ENCODE assay signal across 8 cellular contexts in the genomic region with DNA sequence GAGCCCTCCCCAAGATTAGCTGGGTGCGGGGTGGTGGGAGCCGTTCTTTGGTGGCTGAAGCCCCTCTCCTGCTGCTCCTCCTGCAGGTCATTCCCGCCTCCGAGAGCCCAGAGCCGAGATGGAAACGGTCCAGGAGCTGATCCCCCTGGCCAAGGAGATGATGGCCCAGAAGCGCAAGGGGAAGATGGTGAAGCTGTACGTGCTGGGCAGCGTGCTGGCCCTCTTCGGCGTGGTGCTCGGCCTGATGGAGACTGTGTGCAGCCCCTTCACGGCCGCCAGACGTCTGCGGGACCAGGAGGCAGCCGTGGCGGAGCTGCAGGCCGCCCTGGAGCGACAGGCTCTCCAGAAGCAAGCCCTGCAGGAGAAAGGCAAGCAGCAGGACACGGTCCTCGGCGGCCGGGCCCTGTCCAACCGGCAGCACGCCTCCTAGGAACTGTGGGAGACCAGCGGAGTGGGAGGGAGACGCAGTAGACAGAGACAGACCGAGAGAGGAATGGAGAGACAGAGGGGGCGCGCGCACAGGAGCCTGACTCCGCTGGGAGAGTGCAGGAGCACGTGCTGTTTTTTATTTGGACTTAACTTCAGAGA. TPM values are rescaled to one million over a fixed set of nuclear protein-coding genes. Genes with fewer than 3 reads are reported as not detected.
DNase-seq lines count a peak whose midpoint lies in the region; ATAC-seq and TF ChIP-seq lines count a peak whose summit lies in the region.

No MANE protein-coding gene starts in this region.

- CTCF ChIA-PET in WTC11 (lab: Charles Lee) = interaction anchor here (0.7 to 2.8 kb wide), 13 partner anchors 9 to 110 kb away, joined by 3 to 10 read pairs (median 4); a partner anchor contains a TSS

- H3K27ac Mint-ChIP-seq in WTC11 = no peak overlapping the region
- peak overlapping the region in 1 of 2 donors; percentile 11 for H3K27ac Mint-ChIP-seq in natural killer cell treated with Interleukin-12 subunit alpha and Interleukin-12 subunit beta and Interleukin-15 and Interleukin-18, amount 100 ng/mL, for 72 hours

- H3K36me3 Mint-ChIP-seq in WTC11 = no peaks in the 10 kb centered on the region
- H3K36me3 Mint-ChIP-seq in natural killer cell treated with Interleukin-12 subunit alpha and Interleukin-12 subunit beta and Interleukin-15 and Interleukin-18, amount 100 ng/mL, for 72 hours = peaks cover 12% of the 10 kb centered on the region

- DNase-seq in DMS79 treated with DMSO at 0.1 percent for 48 hours (lab: John Stamatoyannopoulos, UW) = peak; percentile 27
- no peak for DNase-seq in DMS79 (lab: John Stamatoyannopoulos, UW)
- peak; percentile 41 for DNase-seq in WTC11 (ENCODE audit: low spot score)
- no peak for DNase-seq in fibroblast of villous mesenchyme (ENCODE audit: low read depth)
- DNase-seq in natural killer cell treated with Interleukin-12 subunit alpha and Interleukin-12 subunit beta and Interleukin-15 and Interleukin-18, amount 100 ng/mL, for 72 hours (ENCODE audit: low spot score) = no peak
- no peak for DNase-seq in NAMALWA (ENCODE audit: low spot score)
- no peak for DNase-seq in Kasumi-1 (lab: John Stamatoyannopoulos, UW)
- no peak for DNase-seq in HUDEP-2 (lab: John Stamatoyannopoulos, UW; ENCODE audit: unreplicated experiment in 76 of 76)

- H3K9me3 Mint-ChIP-seq in WTC11 = peaks cover 4% of the 10 kb centered on the region
- peaks cover 4% of the 10 kb centered on the region for H3K9me3 Mint-ChIP-seq in natural killer cell treated with Interleukin-12 subunit alpha and Interleukin-12 subunit beta and Interleukin-15 and Interleukin-18, amount 100 ng/mL, for 72 hours

- TF ChIP-seq CTCF in WTC11 (IDR thresholded peaks at IDR 0.05) (no peak), fibroblast of villous mesenchyme (IDR thresholded peaks at IDR 0.05; ENCODE audit: insufficient read depth, low read depth, low read length) (no peak)

- H3K4me1 Mint-ChIP-seq in WTC11 = peaks cover 18% of the 10 kb centered on the region
- peaks cover 34 to 36% of the 10 kb centered on the region in 2 donors for H3K4me1 Mint-ChIP-seq in natural killer cell treated with Interleukin-12 subunit alpha and Interleukin-12 subunit beta and Interleukin-15 and Interleukin-18, amount 100 ng/mL, for 72 hours (ENCODE audit: low read depth in 2 of 2)

- H3K4me3 ChIP-seq in fibroblast of villous mesenchyme (ENCODE audit: low read depth, low read length) = peak overlapping the region; percentile 59

- ATAC-seq in WTC11 = peak; percentile 74
- peak; percentile 16 to 29 for ATAC-seq in natural killer cell treated with Interleukin-12 subunit alpha and Interleukin-12 subunit beta and Interleukin-15 and Interleukin-18, amount 100 ng/mL, for 72 hours

- peak overlapping the region; percentile 76 for H3K4me3 Mint-ChIP-seq in WTC11
- H3K4me3 Mint-ChIP-seq in natural killer cell treated with Interleukin-12 subunit alpha and Interleukin-12 subunit beta and Interleukin-15 and Interleukin-18, amount 100 ng/mL, for 72 hours = peak overlapping the region; percentile 61

- peaks cover 73% of the 10 kb centered on the region for H3K27me3 Mint-ChIP-seq in WTC11 (ENCODE audit: low read depth)
- peaks cover 50 to 60% of the 10 kb centered on the region in 2 donors for H3K27me3 Mint-ChIP-seq in natural killer cell treated with Interleukin-12 subunit alpha and Interleukin-12 subunit beta and Interleukin-15 and Interleukin-18, amount 100 ng/mL, for 72 hours

- POLR2A ChIA-PET in WTC11 (lab: Charles Lee) = interaction anchor here (1.0 to 1.6 kb wide), 2 partner anchors 23 to 109 kb away, joined by 4 to 6 read pairs; a partner anchor contains a TSS

TF ChIP-seq in WTC11, 78 proteins besides CTCF, POLR2A, EP300 and RAD21:
- no peak for TF ChIP-seq ZNF121 (CRISPR knock-in tag; IDR thresholded peaks at IDR 0.05)
- TF ChIP-seq TEAD1 (CRISPR knock-in tag; IDR thresholded peaks at IDR 0.05) = 0 out of 2 replicates have a peak, but pooled peaks have one; percentile 36
- TF ChIP-seq, protein P1, sequence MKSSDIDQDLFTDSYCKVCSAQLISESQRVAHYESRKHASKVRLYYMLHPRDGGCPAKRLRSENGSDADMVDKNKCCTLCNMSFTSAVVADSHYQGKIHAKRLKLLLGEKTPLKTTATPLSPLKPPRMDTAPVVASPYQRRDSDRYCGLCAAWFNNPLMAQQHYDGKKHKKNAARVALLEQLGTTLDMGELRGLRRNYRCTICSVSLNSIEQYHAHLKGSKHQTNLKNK (CRISPR knock-in tag; IDR thresholded peaks at IDR 0.05) = no peak
- TF ChIP-seq, protein P2, sequence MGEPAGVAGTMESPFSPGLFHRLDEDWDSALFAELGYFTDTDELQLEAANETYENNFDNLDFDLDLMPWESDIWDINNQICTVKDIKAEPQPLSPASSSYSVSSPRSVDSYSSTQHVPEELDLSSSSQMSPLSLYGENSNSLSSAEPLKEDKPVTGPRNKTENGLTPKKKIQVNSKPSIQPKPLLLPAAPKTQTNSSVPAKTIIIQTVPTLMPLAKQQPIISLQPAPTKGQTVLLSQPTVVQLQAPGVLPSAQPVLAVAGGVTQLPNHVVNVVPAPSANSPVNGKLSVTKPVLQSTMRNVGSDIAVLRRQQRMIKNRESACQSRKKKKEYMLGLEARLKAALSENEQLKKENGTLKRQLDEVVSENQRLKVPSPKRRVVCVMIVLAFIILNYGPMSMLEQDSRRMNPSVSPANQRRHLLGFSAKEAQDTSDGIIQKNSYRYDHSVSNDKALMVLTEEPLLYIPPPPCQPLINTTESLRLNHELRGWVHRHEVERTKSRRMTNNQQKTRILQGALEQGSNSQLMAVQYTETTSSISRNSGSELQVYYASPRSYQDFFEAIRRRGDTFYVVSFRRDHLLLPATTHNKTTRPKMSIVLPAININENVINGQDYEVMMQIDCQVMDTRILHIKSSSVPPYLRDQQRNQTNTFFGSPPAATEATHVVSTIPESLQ (CRISPR knock-in tag; IDR thresholded peaks at IDR 0.05) = no peak
- TF ChIP-seq EMX1 (CRISPR knock-in tag; IDR thresholded peaks at IDR 0.05) = no peak
- TF ChIP-seq CREM (CRISPR knock-in tag; IDR thresholded peaks at IDR 0.05) = 0 out of 2 replicates have a peak, but pooled peaks have one; percentile 3
- TF ChIP-seq, protein P3, sequence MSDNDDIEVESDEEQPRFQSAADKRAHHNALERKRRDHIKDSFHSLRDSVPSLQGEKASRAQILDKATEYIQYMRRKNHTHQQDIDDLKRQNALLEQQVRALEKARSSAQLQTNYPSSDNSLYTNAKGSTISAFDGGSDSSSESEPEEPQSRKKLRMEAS (CRISPR knock-in tag; IDR thresholded peaks at IDR 0.05) = peak; percentile 70
- TF ChIP-seq FOXP1 (CRISPR knock-in tag; IDR thresholded peaks at IDR 0.05; ENCODE audit: borderline replicate concordance) = peak; percentile 64; the same call in 1 of the 2 replicates

RNA-seq across cellular contexts. Expression of a gene that starts 0.4 kb away (rescaled TPM):
- total RNA-seq in WTC11 (2021) = 0.57 to 0.92 TPM (median 0.81 TPM) in 3 replicates
- 4.8 and 52.2 TPM in 2 replicates for total RNA-seq in fibroblast of villous mesenchyme
- 1 to 10 TPM; 2.3 to 3.3 TPM for total RNA-seq in natural killer cell treated with Interleukin-12 subunit alpha and Interleukin-12 subunit beta and Interleukin-15 and Interleukin-18, amount 100 ng/mL, for 72 hours

RNA-seq across cellular contexts. Expression of a gene that starts 23.4 kb away (rescaled TPM):
- 0.53 to 0.85 TPM (median 0.60 TPM) in 3 replicates for total RNA-seq in WTC11 (2021)
- 3.9 and 14.2 TPM in 2 replicates for total RNA-seq in fibroblast of villous mesenchyme
- total RNA-seq in natural killer cell treated with Interleukin-12 subunit alpha and Interleukin-12 subunit beta and Interleukin-15 and Interleukin-18, amount 100 ng/mL, for 72 hours = 1 to 10 TPM; 1.1 to 1.2 TPM

RNA-seq across cellular contexts. Expression of a gene that starts 29.0 kb away (rescaled TPM):
- total RNA-seq in WTC11 (2021) = 0.41 TPM in 1 of 3 replicates, not detected in the others
- 1.9 and 21.6 TPM in 2 replicates for total RNA-seq in fibroblast of villous mesenchyme
- under 1 TPM in 1 of 2 donors, not detected in 1; 0.43 TPM for total RNA-seq in natural killer cell treated with Interleukin-12 subunit alpha and Interleukin-12 subunit beta and Interleukin-15 and Interleukin-18, amount 100 ng/mL, for 72 hours

Comparison
In these comparisons a context has a peak if more than half of its experiments do, and no peak if none do; other contexts are left out.
1. DNase-seq: peak in DMS79 treated with DMSO at 0.1 percent for 48 hours (single experiment) and WTC11 (single experiment); none in DMS79 (single experiment), fibroblast of villous mesenchyme (single experiment), natural killer cell treated with Interleukin-12 subunit alpha and Interleukin-12 subunit beta and Interleukin-15 and Interleukin-18, amount 100 ng/mL, for 72 hours (single experiment), NAMALWA (single experiment), Kasumi-1 (0 of 2) and HUDEP-2 (0 of 76).